In the genomic region with DNA sequence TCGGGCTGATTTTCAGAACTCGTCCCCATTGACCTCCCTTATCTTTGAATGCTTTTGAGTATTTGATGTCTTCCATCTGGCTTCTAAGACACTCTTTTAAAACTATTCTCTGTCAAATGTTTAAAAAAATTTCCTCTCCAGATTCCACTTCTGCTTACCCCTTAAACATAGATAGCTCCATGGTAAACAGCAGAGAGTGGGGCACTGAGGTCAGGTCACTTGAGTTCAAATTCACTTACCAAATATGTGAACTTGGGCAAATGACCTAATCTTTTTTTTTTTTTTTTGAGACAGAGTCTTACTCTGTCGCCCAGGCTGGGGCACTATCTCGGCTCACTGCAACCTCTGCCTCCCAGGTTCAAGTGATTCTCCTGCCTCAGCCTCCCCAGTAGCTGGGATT, we compare ENCODE assay signal across 26 cellular contexts.
"Had no signal": no experiment of that assay in that cellular context is flagged by ENCODE, and none has a peak within 500 bp of the region (broad histone marks: within the 10 kb centered on the region; RNA-seq: fewer than 3 reads in every experiment).

No MANE protein-coding gene starts in this region.

- H3K27me3 Mint-ChIP-seq: progenitor cell of endocrine pancreas; stimulated activated memory B cell treated with anti-CD40 and anti-IgM and Interleukin-4, amounts not matched to agents 10 μg/mL and 1 μg/mL and 100 μg/mL, for 72 hours; type B pancreatic cell had no signal

- H3K4me3 ChIP-seq: heart left ventricle, mucosa of descending colon, ovary, right atrium auricular region, sigmoid colon, smooth muscle cell, tibial nerve had no signal

- H3K9me3 ChIP-seq: heart left ventricle, mucosa of descending colon, ovary, right atrium auricular region, sigmoid colon, tibial nerve had no signal

- H3K9me3 Mint-ChIP-seq: immature natural killer cell; memory B cell; naive thymus-derived CD4-positive, alpha-beta T cell; natural killer cell treated with Interleukin-12 subunit alpha and Interleukin-12 subunit beta and Interleukin-15 and Interleukin-18, amount 100 ng/mL, for 72 hours; stimulated activated memory B cell treated with anti-CD40 and anti-IgM and Interleukin-4, amounts not matched to agents 10 μg/mL and 1 μg/mL and 100 μg/mL, for 72 hours; stimulated activated naive CD8-positive, alpha-beta T cell treated with anti-CD3 and anti-CD28 coated beads, Interleukin-15, amount 100 ng/mL, for 72 hours; type B pancreatic cell had no signal

- H3K27me3 ChIP-seq: heart left ventricle, ovary, right atrium auricular region, sigmoid colon, tibial nerve had no signal

- ATAC-seq: heart left ventricle; left colon; left ventricle myocardium superior; mucosa of descending colon; naive thymus-derived CD4-positive, alpha-beta T cell; natural killer cell treated with Interleukin-12 subunit alpha and Interleukin-12 subunit beta and Interleukin-15 and Interleukin-18, amount 100 ng/mL, for 72 hours; stimulated activated memory B cell treated with anti-CD40 and anti-IgM and Interleukin-4, amounts not matched to agents 10 μg/mL and 1 μg/mL and 100 μg/mL, for 72 hours; stimulated activated naive CD8-positive, alpha-beta T cell treated with anti-CD3 and anti-CD28 coated beads, Interleukin-15, amount 100 ng/mL, for 72 hours had no signal

- H3K4me3 Mint-ChIP-seq: immature natural killer cell; memory B cell; naive thymus-derived CD4-positive, alpha-beta T cell; natural killer cell treated with Interleukin-12 subunit alpha and Interleukin-12 subunit beta and Interleukin-15 and Interleukin-18, amount 100 ng/mL, for 72 hours; stimulated activated memory B cell treated with anti-CD40 and anti-IgM and Interleukin-4, amounts not matched to agents 10 μg/mL and 1 μg/mL and 100 μg/mL, for 72 hours; stimulated activated naive CD8-positive, alpha-beta T cell treated with anti-CD3 and anti-CD28 coated beads, Interleukin-15, amount 100 ng/mL, for 72 hours; type B pancreatic cell had no signal

- H3K4me1 Mint-ChIP-seq: immature natural killer cell; memory B cell; naive thymus-derived CD4-positive, alpha-beta T cell; stimulated activated memory B cell treated with anti-CD40 and anti-IgM and Interleukin-4, amounts not matched to agents 10 μg/mL and 1 μg/mL and 100 μg/mL, for 72 hours; stimulated activated naive CD8-positive, alpha-beta T cell treated with anti-CD3 and anti-CD28 coated beads, Interleukin-15, amount 100 ng/mL, for 72 hours had no signal

- H3K27ac Mint-ChIP-seq: immature natural killer cell; memory B cell; naive thymus-derived CD4-positive, alpha-beta T cell; natural killer cell treated with Interleukin-12 subunit alpha and Interleukin-12 subunit beta and Interleukin-15 and Interleukin-18, amount 100 ng/mL, for 72 hours; progenitor cell of endocrine pancreas; stimulated activated memory B cell treated with anti-CD40 and anti-IgM and Interleukin-4, amounts not matched to agents 10 μg/mL and 1 μg/mL and 100 μg/mL, for 72 hours; stimulated activated naive CD8-positive, alpha-beta T cell treated with anti-CD3 and anti-CD28 coated beads, Interleukin-15, amount 100 ng/mL, for 72 hours; type B pancreatic cell had no signal

- H3K4me1 ChIP-seq: right atrium auricular region had no signal

- DNase-seq: heart left ventricle; hypothalamus; immature natural killer cell; kidney; left colon; left ventricle myocardium superior; midbrain; mucosa of descending colon; naive thymus-derived CD4-positive, alpha-beta T cell; ovary; sigmoid colon; stimulated activated CD4-positive, alpha-beta T cell treated with anti-CD3 and anti-CD28 coated beads, Interleukin-1b, Interleukin-23, amount 100 ng/mL, for 48 hours; stimulated activated CD4-positive, alpha-beta T cell treated with anti-CD3 and anti-CD28 coated beads, Interleukin-2, amount 100 ng/mL, for 48 hours; stimulated activated CD4-positive, alpha-beta T cell treated with anti-CD3 and anti-CD28 coated beads, Interleukin-4, amount 100 ng/mL, for 4 hours; stimulated activated CD8-positive, alpha-beta memory T cell treated with anti-CD3 and anti-CD28 coated beads, Interleukin-4, amount 100 ng/mL, for 48 hours; stimulated activated naive CD4-positive, alpha-beta T cell treated with Interleukin-2 at 50 U/mL for 16 hours; stimulated activated naive CD8-positive, alpha-beta T cell treated with anti-CD3 and anti-CD28 coated beads, Interleukin-15, amount 100 ng/mL, for 72 hours; substantia nigra had no signal

- H3K27ac ChIP-seq: heart left ventricle, right atrium auricular region, sigmoid colon, tibial nerve had no signal

- H3K36me3 Mint-ChIP-seq: immature natural killer cell; memory B cell; naive thymus-derived CD4-positive, alpha-beta T cell; natural killer cell treated with Interleukin-12 subunit alpha and Interleukin-12 subunit beta and Interleukin-15 and Interleukin-18, amount 100 ng/mL, for 72 hours; stimulated activated memory B cell treated with anti-CD40 and anti-IgM and Interleukin-4, amounts not matched to agents 10 μg/mL and 1 μg/mL and 100 μg/mL, for 72 hours; type B pancreatic cell had no signal

- H3K36me3 ChIP-seq: heart left ventricle, ovary, right atrium auricular region, sigmoid colon, tibial nerve had no signal
